4 cellular contexts compared by ENCODE assay signal in the genomic region with DNA sequence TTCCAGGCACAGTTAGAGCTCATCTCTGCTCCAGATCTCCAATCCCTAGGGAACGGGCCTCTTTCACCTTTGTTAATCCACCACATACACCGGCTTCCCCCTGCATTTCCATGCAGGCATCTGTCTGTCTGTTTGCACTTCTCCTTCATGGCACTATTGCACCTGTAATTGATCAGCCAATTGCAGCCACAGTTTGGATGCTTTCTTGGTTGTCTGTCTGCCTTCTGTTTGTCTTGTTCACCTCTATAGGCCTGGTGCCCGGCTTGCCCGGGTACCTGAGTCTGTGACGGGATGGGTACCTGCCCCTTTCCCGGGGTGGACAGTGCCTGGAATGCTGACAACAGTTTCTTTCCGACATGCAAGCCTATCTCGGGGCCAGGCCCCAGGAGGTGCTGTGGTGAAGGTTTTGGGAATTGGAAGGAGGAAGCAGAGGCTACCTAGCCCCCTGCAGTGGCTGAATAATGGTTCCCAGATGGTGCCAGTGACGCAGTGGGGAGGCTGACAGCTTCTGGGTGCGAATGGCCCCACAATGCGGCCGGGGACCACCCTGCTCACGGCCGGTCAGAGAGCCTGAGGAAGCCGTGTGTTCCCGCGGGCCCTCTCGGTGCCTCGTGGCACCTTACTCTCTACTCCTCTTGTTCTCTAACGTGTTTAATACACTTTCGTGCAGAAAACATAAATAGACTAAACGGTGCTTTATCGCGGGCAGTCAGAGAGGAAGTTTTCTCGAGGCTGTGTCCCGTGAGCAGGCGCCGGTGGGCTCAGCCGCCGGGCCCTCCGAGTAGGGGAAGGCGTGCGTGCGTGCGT.
TF ChIP-seq lines count a peak whose summit lies in the region.

No MANE protein-coding gene starts in this region.

TF ChIP-seq in SK-N-SH, 30 proteins besides CTCF, POLR2A, EP300 and RAD21 (continues in another document):
- TF ChIP-seq, protein P1, sequence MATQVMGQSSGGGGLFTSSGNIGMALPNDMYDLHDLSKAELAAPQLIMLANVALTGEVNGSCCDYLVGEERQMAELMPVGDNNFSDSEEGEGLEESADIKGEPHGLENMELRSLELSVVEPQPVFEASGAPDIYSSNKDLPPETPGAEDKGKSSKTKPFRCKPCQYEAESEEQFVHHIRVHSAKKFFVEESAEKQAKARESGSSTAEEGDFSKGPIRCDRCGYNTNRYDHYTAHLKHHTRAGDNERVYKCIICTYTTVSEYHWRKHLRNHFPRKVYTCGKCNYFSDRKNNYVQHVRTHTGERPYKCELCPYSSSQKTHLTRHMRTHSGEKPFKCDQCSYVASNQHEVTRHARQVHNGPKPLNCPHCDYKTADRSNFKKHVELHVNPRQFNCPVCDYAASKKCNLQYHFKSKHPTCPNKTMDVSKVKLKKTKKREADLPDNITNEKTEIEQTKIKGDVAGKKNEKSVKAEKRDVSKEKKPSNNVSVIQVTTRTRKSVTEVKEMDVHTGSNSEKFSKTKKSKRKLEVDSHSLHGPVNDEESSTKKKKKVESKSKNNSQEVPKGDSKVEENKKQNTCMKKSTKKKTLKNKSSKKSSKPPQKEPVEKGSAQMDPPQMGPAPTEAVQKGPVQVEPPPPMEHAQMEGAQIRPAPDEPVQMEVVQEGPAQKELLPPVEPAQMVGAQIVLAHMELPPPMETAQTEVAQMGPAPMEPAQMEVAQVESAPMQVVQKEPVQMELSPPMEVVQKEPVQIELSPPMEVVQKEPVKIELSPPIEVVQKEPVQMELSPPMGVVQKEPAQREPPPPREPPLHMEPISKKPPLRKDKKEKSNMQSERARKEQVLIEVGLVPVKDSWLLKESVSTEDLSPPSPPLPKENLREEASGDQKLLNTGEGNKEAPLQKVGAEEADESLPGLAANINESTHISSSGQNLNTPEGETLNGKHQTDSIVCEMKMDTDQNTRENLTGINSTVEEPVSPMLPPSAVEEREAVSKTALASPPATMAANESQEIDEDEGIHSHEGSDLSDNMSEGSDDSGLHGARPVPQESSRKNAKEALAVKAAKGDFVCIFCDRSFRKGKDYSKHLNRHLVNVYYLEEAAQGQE (IDR thresholded peaks at IDR 0.05; ENCODE audit: low read depth, low read length): no peak
- TF ChIP-seq GATA2 (CRISPR knock-in tag; IDR thresholded peaks at IDR 0.05) (no peak), FOXJ3 (CRISPR knock-in tag; IDR thresholded peaks at IDR 0.05) (no peak)
- TF ChIP-seq, protein P2, sequence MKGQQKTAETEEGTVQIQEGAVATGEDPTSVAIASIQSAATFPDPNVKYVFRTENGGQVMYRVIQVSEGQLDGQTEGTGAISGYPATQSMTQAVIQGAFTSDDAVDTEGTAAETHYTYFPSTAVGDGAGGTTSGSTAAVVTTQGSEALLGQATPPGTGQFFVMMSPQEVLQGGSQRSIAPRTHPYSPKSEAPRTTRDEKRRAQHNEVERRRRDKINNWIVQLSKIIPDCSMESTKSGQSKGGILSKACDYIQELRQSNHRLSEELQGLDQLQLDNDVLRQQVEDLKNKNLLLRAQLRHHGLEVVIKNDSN (IDR thresholded peaks at IDR 0.05; ENCODE audit: borderline replicate concordance, low read depth): no peak
- TF ChIP-seq, protein P3, sequence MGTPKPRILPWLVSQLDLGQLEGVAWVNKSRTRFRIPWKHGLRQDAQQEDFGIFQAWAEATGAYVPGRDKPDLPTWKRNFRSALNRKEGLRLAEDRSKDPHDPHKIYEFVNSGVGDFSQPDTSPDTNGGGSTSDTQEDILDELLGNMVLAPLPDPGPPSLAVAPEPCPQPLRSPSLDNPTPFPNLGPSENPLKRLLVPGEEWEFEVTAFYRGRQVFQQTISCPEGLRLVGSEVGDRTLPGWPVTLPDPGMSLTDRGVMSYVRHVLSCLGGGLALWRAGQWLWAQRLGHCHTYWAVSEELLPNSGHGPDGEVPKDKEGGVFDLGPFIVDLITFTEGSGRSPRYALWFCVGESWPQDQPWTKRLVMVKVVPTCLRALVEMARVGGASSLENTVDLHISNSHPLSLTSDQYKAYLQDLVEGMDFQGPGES (IDR thresholded peaks at IDR 0.05; ENCODE audit: low read depth, low read length): no peak

TF ChIP-seq in SK-N-SH treated with all-trans-retinoic acid at 6 μM for 48 hours, 23 proteins besides CTCF, POLR2A, EP300 and RAD21:
- TF ChIP-seq PPARA (CRISPR knock-in tag; IDR thresholded peaks at IDR 0.05; ENCODE audit: borderline replicate concordance) (no peak), ZNF70 (CRISPR knock-in tag; IDR thresholded peaks at IDR 0.05) (no peak)
TF ChIP-seq in SK-N-SH treated with all-trans-retinoic acid at 6 μM for 48 hours: peak in this region for 0.

TF ChIP-seq in Ishikawa, 13 proteins besides CTCF, POLR2A, EP300 and RAD21:
- TF ChIP-seq TEAD4 (IDR thresholded peaks at IDR 0.05) (no peak), ZBTB7A (IDR thresholded peaks at IDR 0.05; ENCODE audit: low read depth) (no peak), CREB1 (IDR thresholded peaks at IDR 0.05; ENCODE audit: low read depth) (no peak), YY1 (IDR thresholded peaks at IDR 0.05; ENCODE audit: low read depth) (0 out of 2 replicates have a peak, but pooled peaks have one; percentile 26), TAF1 (IDR thresholded peaks at IDR 0.05; ENCODE audit: low read depth) (no peak), TCF12 (IDR thresholded peaks at IDR 0.05; ENCODE audit: low read depth) (0 out of 2 replicates have a peak, but pooled peaks have one; percentile 32), FOXM1 (IDR thresholded peaks at IDR 0.05; ENCODE audit: borderline replicate concordance, low read depth) (no peak), NFIC (IDR thresholded peaks at IDR 0.05) (no peak), EGR1 (IDR thresholded peaks at IDR 0.05) (no peak), CEBPB (IDR thresholded peaks at IDR 0.05) (no peak)
- TF ChIP-seq, protein P4, sequence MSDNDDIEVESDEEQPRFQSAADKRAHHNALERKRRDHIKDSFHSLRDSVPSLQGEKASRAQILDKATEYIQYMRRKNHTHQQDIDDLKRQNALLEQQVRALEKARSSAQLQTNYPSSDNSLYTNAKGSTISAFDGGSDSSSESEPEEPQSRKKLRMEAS (IDR thresholded peaks at IDR 0.05): 0 out of 2 replicates have a peak, but pooled peaks have one; percentile 62
- TF ChIP-seq, protein P2 (IDR thresholded peaks at IDR 0.05): no peak
- TF ChIP-seq, protein P1 (IDR thresholded peaks at IDR 0.05; ENCODE audit: low read depth): no peak

TF ChIP-seq in H1, 55 proteins besides CTCF, POLR2A, EP300 and RAD21 (continues in another document):
- no peak for TF ChIP-seq YY1 (IDR thresholded peaks at IDR 0.05; ENCODE audit: low read depth, low read length)
- no peak for TF ChIP-seq MAFK (IDR thresholded peaks at IDR 0.05; ENCODE audit: low read depth, low read length)
- no peak for TF ChIP-seq CHD2 (IDR thresholded peaks at IDR 0.05; ENCODE audit: low read length)
- peak; percentile 78 for TF ChIP-seq TEAD4 (IDR thresholded peaks at IDR 0.05; ENCODE audit: low read depth, low read length)
- TF ChIP-seq PHF8 (conservative IDR thresholded peaks at IDR 0.05; ENCODE audit: low read depth, low read length): peak; percentile 17; the same call in 1 of the 2 replicates
- TF ChIP-seq SIRT6 (IDR thresholded peaks at IDR 0.05; ENCODE audit: low read length): no peak
- TF ChIP-seq NANOG (IDR thresholded peaks at IDR 0.05; ENCODE audit: insufficient read depth, low read depth, low read length, poor library complexity, severe bottlenecking): no peak
- TF ChIP-seq KDM4A (IDR thresholded peaks at IDR 0.05; ENCODE audit: low read depth, low read length, severe bottlenecking): no peak
- no peak for TF ChIP-seq BRCA1 (IDR thresholded peaks at IDR 0.05; ENCODE audit: low read depth, low read length)
- TF ChIP-seq TBP (IDR thresholded peaks at IDR 0.05; ENCODE audit: low read depth, low read length): no peak
- TF ChIP-seq SIX5 (IDR thresholded peaks at IDR 0.05; ENCODE audit: low read depth, low read length): no peak
- TF ChIP-seq JUND (IDR thresholded peaks at IDR 0.05; ENCODE audit: low read length): no peak
- TF ChIP-seq RXRA (IDR thresholded peaks at IDR 0.05; ENCODE audit: insufficient read depth, low read depth, low read length): no peak
- TF ChIP-seq TCF12 (IDR thresholded peaks at IDR 0.05; ENCODE audit: low read depth, low read length): 0 out of 2 replicates have a peak, but pooled peaks have one; percentile 27
- no peak for TF ChIP-seq CBX8 (IDR thresholded peaks at IDR 0.05; ENCODE audit: borderline replicate concordance, low read depth, low read length)
- TF ChIP-seq, protein P5, sequence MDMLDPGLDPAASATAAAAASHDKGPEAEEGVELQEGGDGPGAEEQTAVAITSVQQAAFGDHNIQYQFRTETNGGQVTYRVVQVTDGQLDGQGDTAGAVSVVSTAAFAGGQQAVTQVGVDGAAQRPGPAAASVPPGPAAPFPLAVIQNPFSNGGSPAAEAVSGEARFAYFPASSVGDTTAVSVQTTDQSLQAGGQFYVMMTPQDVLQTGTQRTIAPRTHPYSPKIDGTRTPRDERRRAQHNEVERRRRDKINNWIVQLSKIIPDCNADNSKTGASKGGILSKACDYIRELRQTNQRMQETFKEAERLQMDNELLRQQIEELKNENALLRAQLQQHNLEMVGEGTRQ (IDR thresholded peaks at IDR 0.05; ENCODE audit: low read length): no peak
- TF ChIP-seq NRF1 (IDR thresholded peaks at IDR 0.05; ENCODE audit: low read depth, low read length): no peak
- TF ChIP-seq JUN (IDR thresholded peaks at IDR 0.05; ENCODE audit: low read depth, low read length): no peak
- no peak for TF ChIP-seq RFX5 (IDR thresholded peaks at IDR 0.05; ENCODE audit: borderline replicate concordance, low read depth, low read length)
- no peak for TF ChIP-seq SAP30 (IDR thresholded peaks at IDR 0.05; ENCODE audit: insufficient read depth, insufficient replicate concordance, low read length)
- TF ChIP-seq BACH1 (IDR thresholded peaks at IDR 0.05; ENCODE audit: low read length): no peak
- 0 out of 4 replicates have a peak, but pooled peaks of 1 of the 2 experiments have one; percentile 2 for TF ChIP-seq HDAC2 (IDR thresholded peaks at IDR 0.05; ENCODE audit: borderline replicate concordance in 1 of 2, low read depth in 2 of 2, low read length in 2 of 2)
- 0 out of 2 replicates have a peak, but pooled peaks have one; percentile 25 for TF ChIP-seq SUZ12 (IDR thresholded peaks at IDR 0.05; ENCODE audit: low read length)
- TF ChIP-seq, protein P4 (IDR thresholded peaks at IDR 0.05): no peak
